Comparison of ENCODE assay signal across 9 cellular contexts in genomic region chr1:40161125-40161887, GRCh38.
DNase-seq lines count a peak whose midpoint lies in the region; ATAC-seq and TF ChIP-seq lines count a peak whose summit lies in the region.
"Had no signal": no experiment of that assay in that cellular context is flagged by ENCODE, and none has a peak within 500 bp of the region (broad histone marks: within the 10 kb centered on the region; RNA-seq: fewer than 3 reads in every experiment).

A gene with protein sequence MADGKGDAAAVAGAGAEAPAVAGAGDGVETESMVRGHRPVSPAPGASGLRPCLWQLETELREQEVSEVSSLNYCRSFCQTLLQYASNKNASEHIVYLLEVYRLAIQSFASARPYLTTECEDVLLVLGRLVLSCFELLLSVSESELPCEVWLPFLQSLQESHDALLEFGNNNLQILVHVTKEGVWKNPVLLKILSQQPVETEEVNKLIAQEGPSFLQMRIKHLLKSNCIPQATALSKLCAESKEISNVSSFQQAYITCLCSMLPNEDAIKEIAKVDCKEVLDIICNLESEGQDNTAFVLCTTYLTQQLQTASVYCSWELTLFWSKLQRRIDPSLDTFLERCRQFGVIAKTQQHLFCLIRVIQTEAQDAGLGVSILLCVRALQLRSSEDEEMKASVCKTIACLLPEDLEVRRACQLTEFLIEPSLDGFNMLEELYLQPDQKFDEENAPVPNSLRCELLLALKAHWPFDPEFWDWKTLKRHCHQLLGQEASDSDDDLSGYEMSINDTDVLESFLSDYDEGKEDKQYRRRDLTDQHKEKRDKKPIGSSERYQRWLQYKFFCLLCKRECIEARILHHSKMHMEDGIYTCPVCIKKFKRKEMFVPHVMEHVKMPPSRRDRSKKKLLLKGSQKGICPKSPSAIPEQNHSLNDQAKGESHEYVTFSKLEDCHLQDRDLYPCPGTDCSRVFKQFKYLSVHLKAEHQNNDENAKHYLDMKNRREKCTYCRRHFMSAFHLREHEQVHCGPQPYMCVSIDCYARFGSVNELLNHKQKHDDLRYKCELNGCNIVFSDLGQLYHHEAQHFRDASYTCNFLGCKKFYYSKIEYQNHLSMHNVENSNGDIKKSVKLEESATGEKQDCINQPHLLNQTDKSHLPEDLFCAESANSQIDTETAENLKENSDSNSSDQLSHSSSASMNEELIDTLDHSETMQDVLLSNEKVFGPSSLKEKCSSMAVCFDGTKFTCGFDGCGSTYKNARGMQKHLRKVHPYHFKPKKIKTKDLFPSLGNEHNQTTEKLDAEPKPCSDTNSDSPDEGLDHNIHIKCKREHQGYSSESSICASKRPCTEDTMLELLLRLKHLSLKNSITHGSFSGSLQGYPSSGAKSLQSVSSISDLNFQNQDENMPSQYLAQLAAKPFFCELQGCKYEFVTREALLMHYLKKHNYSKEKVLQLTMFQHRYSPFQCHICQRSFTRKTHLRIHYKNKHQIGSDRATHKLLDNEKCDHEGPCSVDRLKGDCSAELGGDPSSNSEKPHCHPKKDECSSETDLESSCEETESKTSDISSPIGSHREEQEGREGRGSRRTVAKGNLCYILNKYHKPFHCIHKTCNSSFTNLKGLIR (N-terminal part only) (plus strand): TSS chr1:40161387. CDS start chr1:40161400, 13 bp downstream.

- ATAC-seq in GM19035 (IDR thresholded peaks at IDR 0.05; ENCODE audit: unreplicated experiment) (peak; percentile 92), HG03342 (IDR thresholded peaks at IDR 0.05; ENCODE audit: unreplicated experiment) (peak; percentile 90)
- peak; percentile 98 for ATAC-seq in central memory CD8-positive, alpha-beta T cell (replicated peaks; ENCODE audit: extremely low read depth, poor library complexity, severe bottlenecking)

- H3K4me3 ChIP-seq in AG09309 (ENCODE audit: control insufficient read depth, low read depth, low read length), result peak within 1 kb of the TSS; percentile 69

- peaks cover 9% of the 10 kb centered on the region for H3K36me3 Mint-ChIP-seq in central memory CD8-positive, alpha-beta T cell (ENCODE audit: insufficient read depth)
- H3K36me3 Mint-ChIP-seq: IgD-negative memory B cell had no signal

- no peak within 1 kb of the TSS for H3K4me3 Mint-ChIP-seq in central memory CD8-positive, alpha-beta T cell

- no peaks in the 10 kb centered on the region for H3K9me3 Mint-ChIP-seq in central memory CD8-positive, alpha-beta T cell
- H3K9me3 Mint-ChIP-seq: IgD-negative memory B cell had no signal

- DNase-seq in AG09309 (ENCODE audit: low read depth), result peak; percentile 68
- DNase-seq in NCI-H446 treated with DMSO at 0.1 percent for 48 hours (lab: John Stamatoyannopoulos, UW), result peak; percentile 90
- DNase-seq in activated CD4-positive, CD25-positive, alpha-beta regulatory T cell treated with anti-CD3 and anti-CD28 coated beads, Interleukin-2, amount 50 U/mL, for 16 hours (ENCODE audit: low read depth, low spot score), result peak; percentile 90
- peak; percentile 88 to 93 for DNase-seq in central memory CD8-positive, alpha-beta T cell (ENCODE audit: low spot score in 2 of 2)
- DNase-seq in islet precursor cell, result peak; percentile 97
- peak; percentile 95 for DNase-seq in stimulated activated CD4-positive, alpha-beta T cell treated with anti-CD3 and anti-CD28 coated beads, Interleukin-12 subunit alpha, Interleukin-12 subunit beta, amount 100 ng/mL, for 4 hours

- no peaks in the 10 kb centered on the region for H3K27me3 Mint-ChIP-seq in central memory CD8-positive, alpha-beta T cell
- H3K27me3 Mint-ChIP-seq: IgD-negative memory B cell had no signal

- no peak within 1 kb of the TSS for H3K27ac Mint-ChIP-seq in central memory CD8-positive, alpha-beta T cell (ENCODE audit: low read depth)

- peaks cover 6% of the 10 kb centered on the region for H3K4me1 Mint-ChIP-seq in central memory CD8-positive, alpha-beta T cell

- TF ChIP-seq CTCF in AG09309 (IDR thresholded peaks at IDR 0.05; ENCODE audit: control insufficient read depth, insufficient read depth, low read depth, low read length, missing control alignments), result no peak

Comparison
In these comparisons a context has a peak if more than half of its experiments do, and no peak if none do; other contexts are left out.
1. Peak in every context shown above with its lines: DNase-seq, ATAC-seq and H3K4me3 ChIP-seq.